ENCODE assay signal across 8 cellular contexts in genomic region chr6:142885182-142885867, GRCh38. TPM values are rescaled to one million over a fixed set of nuclear protein-coding genes. Genes with fewer than 3 reads are reported as not detected.
DNase-seq lines count a peak whose midpoint lies in the region; ATAC-seq, FAIRE-seq and TF ChIP-seq lines count a peak whose summit lies in the region.

No MANE protein-coding gene starts in this region.

- no peaks in the 10 kb centered on the region for H3K36me3 ChIP-seq in bronchial epithelial cell (ENCODE audit: control insufficient read depth, insufficient read depth, low read length)
- H3K36me3 ChIP-seq in kidney (ENCODE audit: control insufficient read depth in 1 of 2, insufficient read depth in 2 of 2, low read length in 2 of 2): no peaks in the 10 kb centered on the region

- peak; percentile 62 for ATAC-seq in HG03558 (IDR thresholded peaks at IDR 0.05; ENCODE audit: extremely low read depth, unreplicated experiment)

- FAIRE-seq in bronchial epithelial cell (lab: Jason Lieb, UNC) (no peak), kidney (lab: Jason Lieb, UNC) (peak; percentile 87)

- intact Hi-C loops in kidney (cut with DNase I): no loop called here

- TF ChIP-seq CTCF in GM20000 (IDR thresholded peaks at IDR 0.05; ENCODE audit: extremely low read depth, missing control alignments): no peak
- TF ChIP-seq CTCF in bronchial epithelial cell (IDR thresholded peaks at IDR 0.05; ENCODE audit: insufficient read depth, low read length, severe bottlenecking): no peak
- TF ChIP-seq CTCF in kidney (IDR thresholded peaks at IDR 0.05; ENCODE audit: borderline replicate concordance, extremely low read depth, insufficient read depth): no peak

- H3K4me3 ChIP-seq in bronchial epithelial cell (ENCODE audit: low read depth, low read length) (peak overlapping the region; percentile 19), kidney (ENCODE audit: low read length in 2 of 2) (peak overlapping the region; percentile 61 to 72)

- H3K9me3 ChIP-seq in kidney (ENCODE audit: control insufficient read depth in 1 of 2, low read length in 2 of 2): no peaks in the 10 kb centered on the region

- H3K4me1 ChIP-seq in kidney (ENCODE audit: control insufficient read depth in 1 of 2, insufficient read depth in 1 of 2, low read depth in 1 of 2, low read length in 2 of 2): peaks cover 5 to 10% of the 10 kb centered on the region in 2 donors

- H3K27ac ChIP-seq in kidney (ENCODE audit: low read depth in 2 of 2, low read length in 2 of 2): peak overlapping the region; percentile 75 to 81

- no peaks in the 10 kb centered on the region for H3K27me3 ChIP-seq in bronchial epithelial cell (ENCODE audit: control insufficient read depth, insufficient read depth, low read length)

- peak overlapping the region in 1 of 2 donors; percentile 42 for H3K9ac ChIP-seq in kidney (ENCODE audit: low read length in 2 of 2)

- DNase-seq in DMS79 (lab: John Stamatoyannopoulos, UW) (peak; percentile 40), GM20000 (ENCODE audit: low spot score) (peak; percentile 41), T follicular helper cell (ENCODE audit: low read depth) (peak; percentile 49), bronchial epithelial cell (ENCODE audit: low read depth) (peak; percentile 99), kidney (no peak), NCI-H128 (lab: John Stamatoyannopoulos, UW; ENCODE audit: unreplicated experiment) (no peak)
- DNase-seq in stimulated activated CD4-positive, alpha-beta T cell treated with anti-CD3 and anti-CD28 coated beads, Interleukin-4, amount 100 ng/mL, for 24 hours: peak; percentile 62

RNA-seq across cellular contexts. Expression of gene HIVEP2, which starts 59.7 kb away (rescaled TPM):
- total RNA-seq in bronchial epithelial cell (7.9 and 14.0 TPM in 2 replicates), kidney (26.0 TPM)
- 2.4 TPM for polyA plus RNA-seq in kidney (ENCODE audit: insufficient read depth, low read depth, low replicate concordance)

Comparison
In these comparisons a context has a peak if more than half of its experiments do, and no peak if none do; other contexts are left out.
1. DNase-seq: peak in DMS79 (single experiment), GM20000 (single experiment), T follicular helper cell (single experiment), bronchial epithelial cell (single experiment) and stimulated activated CD4-positive, alpha-beta T cell treated with anti-CD3 and anti-CD28 coated beads, Interleukin-4, amount 100 ng/mL, for 24 hours (single experiment); none in kidney (single experiment) and NCI-H128 (single experiment).